In genomic region chr2:241391892-241392665, GRCh38 we compare ENCODE assay signal across 2 cellular contexts.
TF ChIP-seq lines count a peak whose summit lies in the region.

No MANE protein-coding gene starts in this region.

TF ChIP-seq in K562, 482 proteins besides CTCF, POLR2A, EP300 and RAD21 (continued from another document):
- no peak for TF ChIP-seq TAL1 (IDR thresholded peaks at IDR 0.05)
- TF ChIP-seq BHLHE40 (IDR thresholded peaks at IDR 0.05; ENCODE audit: low read length) = no peak

TF ChIP-seq in liver, 16 proteins besides CTCF, POLR2A, EP300 and RAD21 (continued from another document):
- TF ChIP-seq REST (IDR thresholded peaks at IDR 0.05) (no peak), GABPA (IDR thresholded peaks at IDR 0.05 in 1 of 2, conservative IDR thresholded peaks at IDR 0.05 in 1 of 2) (no peak), SP1 (IDR thresholded peaks at IDR 0.05) (no peak), FOXA1 (IDR thresholded peaks at IDR 0.05) (no peak), EGR1 (IDR thresholded peaks at IDR 0.05; ENCODE audit: low read depth in 2 of 2) (no peak), ZBTB33 (IDR thresholded peaks at IDR 0.05) (no peak)
